ENCODE assay signal across 13 cellular contexts in the genomic region with DNA sequence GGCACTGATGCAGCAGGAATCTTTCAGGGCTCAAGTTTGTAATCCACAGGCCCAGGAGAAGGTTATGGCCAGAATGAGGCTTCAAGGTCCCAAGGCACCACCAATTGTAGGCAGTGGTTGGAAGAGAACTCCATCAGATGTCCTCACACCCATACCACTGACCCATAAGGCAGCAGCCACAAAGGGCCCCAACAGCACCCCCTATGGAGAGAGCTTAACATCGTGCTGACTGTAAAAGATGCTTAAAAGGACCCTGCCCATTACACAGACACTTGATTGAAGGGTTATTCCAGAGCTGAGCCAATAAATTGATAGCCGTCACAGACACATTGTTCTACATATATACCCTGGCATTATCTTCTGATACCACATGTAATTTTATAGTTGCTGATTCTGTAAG.
DNase-seq lines count a peak whose midpoint lies in the region; ATAC-seq, FAIRE-seq and TF ChIP-seq lines count a peak whose summit lies in the region.
"Had no signal": no experiment of that assay in that cellular context is flagged by ENCODE, and none has a peak within 500 bp of the region (broad histone marks: within the 10 kb centered on the region; RNA-seq: fewer than 3 reads in every experiment).

No MANE protein-coding gene starts in this region.

- intact Hi-C loops in left ventricle myocardium inferior (cut with micrococcal nuclease): no loop called here
- intact Hi-C loops in OCI-LY7 (cut with micrococcal nuclease; ENCODE audit: unreplicated experiment): no loop called here
- intact Hi-C loops in body of pancreas (cut with DNase I): no loop called here
- intact Hi-C loops in cardiac septum (cut with DNase I): no loop called here

- no peaks in the 10 kb centered on the region for H3K9me2 ChIP-seq in OCI-LY7 (ENCODE audit: insufficient read depth, low read length)

- no peak overlapping the region for H3K27ac ChIP-seq in left ventricle myocardium inferior (replicated peaks)
- no peak overlapping the region for H3K27ac ChIP-seq in right atrium auricular region
- H3K27ac ChIP-seq in OCI-LY7 (ENCODE audit: low read depth, low read length, poor library complexity, severe bottlenecking): no peak overlapping the region
- H3K27ac ChIP-seq in body of pancreas: no peak overlapping the region
- H3K27ac ChIP-seq: BLaER1 treated with 17β-estradiol and CSF1 and Interleukin-3, amounts not matched to agents 10 nM and 100 nM; parathyroid adenoma had no signal

- DNase-seq in left ventricle myocardium inferior: no peak
- no peak for DNase-seq in right atrium auricular region (ENCODE audit: low spot score)
- DNase-seq in OCI-LY7 (ENCODE audit: low spot score): no peak
- DNase-seq in fibroblast of villous mesenchyme (ENCODE audit: low read depth): peak; percentile 13
- DNase-seq in urothelium cell line (ENCODE audit: low spot score): peak; percentile 44
- no peak for DNase-seq in body of pancreas
- DNase-seq in GOT3 (lab: John Stamatoyannopoulos, UW): no peak
- DNase-seq in cardiac septum (ENCODE audit: low spot score): no peak
- DNase-seq: NCI-H2081; stimulated activated CD4-positive, alpha-beta T cell treated with anti-CD3 and anti-CD28 coated beads, Interleukin-4, amount 100 ng/mL, for 1 hour; stimulated activated naive CD8-positive, alpha-beta T cell treated with anti-CD3 and anti-CD28 coated beads, Interleukin-15, amount 100 ng/mL, for 72 hours had no signal

- H3K9me3 ChIP-seq in left ventricle myocardium inferior (replicated peaks) (peaks cover 5% of the 10 kb centered on the region), right atrium auricular region (peaks cover 0 to 3% of the 10 kb centered on the region in 2 donors), OCI-LY7 (ENCODE audit: low read length) (no peaks in the 10 kb centered on the region), body of pancreas (no peaks in the 10 kb centered on the region)

- H4K20me1 ChIP-seq in OCI-LY7 (ENCODE audit: insufficient read depth, low read length): no peaks in the 10 kb centered on the region
- H4K20me1 ChIP-seq: BLaER1 treated with 17β-estradiol and CSF1 and Interleukin-3, amounts not matched to agents 10 nM and 100 nM had no signal

- H3K36me3 ChIP-seq in left ventricle myocardium inferior (peaks cover 2% of the 10 kb centered on the region), right atrium auricular region (peaks cover 16% of the 10 kb centered on the region), OCI-LY7 (ENCODE audit: insufficient read depth, low read length) (no peaks in the 10 kb centered on the region), body of pancreas (replicated peaks in 1 of 2; ENCODE audit: insufficient read depth in 1 of 2, low read depth in 2 of 2) (peaks cover 0 to 3% of the 10 kb centered on the region in 2 donors)

- BruUV-seq in OCI-LY7 (replicated peaks; lab: Mats Ljungman, UMichigan): no TSS peak

- no peak for FAIRE-seq in urothelium cell line (lab: Jason Lieb, UNC)

- WGBS in body of pancreas, 2 donors: 84 to 89% methylated on average over 2 of the region's 2 CpGs

- no peak overlapping the region for H3K4me2 ChIP-seq in OCI-LY7 (ENCODE audit: low read length)
- H3K4me2 ChIP-seq: BLaER1 treated with 17β-estradiol and CSF1 and Interleukin-3, amounts not matched to agents 10 nM and 100 nM had no signal

- TF ChIP-seq POLR2A in body of pancreas (IDR thresholded peaks at IDR 0.05): no peak

- H3K4me3 ChIP-seq in left ventricle myocardium inferior: no peak overlapping the region
- H3K4me3 ChIP-seq in right atrium auricular region: no peak overlapping the region
- no peak overlapping the region for H3K4me3 ChIP-seq in OCI-LY7 (ENCODE audit: low read depth, low read length, poor library complexity, severe bottlenecking)
- no peak overlapping the region for H3K4me3 ChIP-seq in fibroblast of villous mesenchyme (ENCODE audit: low read depth, low read length)
- no peak overlapping the region for H3K4me3 ChIP-seq in body of pancreas
- H3K4me3 ChIP-seq: BLaER1 treated with 17β-estradiol and CSF1 and Interleukin-3, amounts not matched to agents 10 nM and 100 nM had no signal

- H3K79me2 ChIP-seq in OCI-LY7 (ENCODE audit: insufficient read depth, low read depth, low read length): no peaks in the 10 kb centered on the region
- H3K79me2 ChIP-seq: parathyroid adenoma had no signal

- no peaks in the 10 kb centered on the region for H3K27me3 ChIP-seq in left ventricle myocardium inferior (ENCODE audit: low read depth)
- H3K27me3 ChIP-seq in right atrium auricular region: no peaks in the 10 kb centered on the region
- no peaks in the 10 kb centered on the region for H3K27me3 ChIP-seq in body of pancreas
- H3K27me3 ChIP-seq: BLaER1 treated with 17β-estradiol and CSF1 and Interleukin-3, amounts not matched to agents 10 nM and 100 nM had no signal

- H3K4me1 ChIP-seq in left ventricle myocardium inferior (no peaks in the 10 kb centered on the region), right atrium auricular region (no peaks in the 10 kb centered on the region), OCI-LY7 (ENCODE audit: insufficient read depth, low read length, poor library complexity, severe bottlenecking) (no peaks in the 10 kb centered on the region), body of pancreas (no peaks in the 10 kb centered on the region)
- H3K4me1 ChIP-seq: parathyroid adenoma had no signal

- no peak for ATAC-seq in body of pancreas
- ATAC-seq: stimulated activated naive CD8-positive, alpha-beta T cell treated with anti-CD3 and anti-CD28 coated beads, Interleukin-15, amount 100 ng/mL, for 72 hours had no signal

- POLR2A ChIA-PET in OCI-LY7 (lab: Charles Lee): no interaction called here

- H2AFZ ChIP-seq in OCI-LY7 (ENCODE audit: low read length): no peak overlapping the region
- H2AFZ ChIP-seq: parathyroid adenoma had no signal

- TF ChIP-seq CTCF in left ventricle myocardium inferior (IDR thresholded peaks at IDR 0.05; ENCODE audit: borderline replicate concordance) (peak; percentile 11), right atrium auricular region (IDR thresholded peaks at IDR 0.05) (no peak), OCI-LY7 (conservative IDR thresholded peaks at IDR 0.05; ENCODE audit: low read length) (peak; percentile 44), fibroblast of villous mesenchyme (IDR thresholded peaks at IDR 0.05; ENCODE audit: insufficient read depth, low read depth, low read length) (peak; percentile 25), body of pancreas (IDR thresholded peaks at IDR 0.05) (no peak)

- CTCF ChIA-PET in OCI-LY7 (lab: Charles Lee; ENCODE audit: unreplicated experiment): no interaction called here

Comparison
In these comparisons a context has a peak if more than half of its experiments do, and no peak if none do; other contexts are left out.
1. CTCF ChIP-seq: peak in left ventricle myocardium inferior (single experiment), OCI-LY7 (single experiment) and fibroblast of villous mesenchyme (single experiment); none in right atrium auricular region (0 of 2) and body of pancreas (0 of 7).
2. DNase-seq: peak in fibroblast of villous mesenchyme (single experiment) and urothelium cell line (single experiment); none in left ventricle myocardium inferior (single experiment), right atrium auricular region (single experiment), OCI-LY7 (single experiment), body of pancreas (0 of 4), GOT3 (single experiment) and cardiac septum (single experiment).